Comparison of ENCODE assay signal across 16 cellular contexts in genomic region chr11:125402436-125402835, GRCh38.
DNase-seq lines count a peak whose midpoint lies in the region; ATAC-seq and TF ChIP-seq lines count a peak whose summit lies in the region.
"Had no signal": no experiment of that assay in that cellular context is flagged by ENCODE, and none has a peak within 500 bp of the region (broad histone marks: within the 10 kb centered on the region; RNA-seq: fewer than 3 reads in every experiment).

No MANE protein-coding gene starts in this region.

- BruUV-seq in mammary epithelial cell (replicated peaks; lab: Mats Ljungman, UMichigan) = no TSS peak

- no peaks in the 10 kb centered on the region for H3K27me3 ChIP-seq in right atrium auricular region
- H3K27me3 ChIP-seq in mammary epithelial cell (ENCODE audit: insufficient read depth, low read length) = no peaks in the 10 kb centered on the region
- no peaks in the 10 kb centered on the region for H3K27me3 ChIP-seq in ascending aorta

- in situ Hi-C loops in mammary epithelial cell (cut with MboI; ENCODE audit: low sequenced_read_pairs in 2 of 2) = loop anchor here in 1 of 2 donors (25.0 kb wide), 2 partner anchors 240 to 440 kb away; partner anchors contain the start of genes CCDC15 and PKNOX2

- CTCF ChIA-PET in mammary epithelial cell (lab: Charles Lee; ENCODE audit: low non-redundant PET) = no interaction called here

- H3K9ac ChIP-seq in mammary epithelial cell (ENCODE audit: insufficient read depth, low read length) = no peak overlapping the region
- H3K9ac ChIP-seq: KMS-11 had no signal

- dilution Hi-C loops in mammary epithelial cell (cut with HindIII; ENCODE audit: low sequenced_read_pairs) = no loop called here

- no peaks in the 10 kb centered on the region for H4K20me1 ChIP-seq in mammary epithelial cell (ENCODE audit: insufficient read depth, low read length)

- peaks cover 0 to 26% of the 10 kb centered on the region in 2 donors for H3K4me1 ChIP-seq in right atrium auricular region
- peaks cover 3% of the 10 kb centered on the region for H3K4me1 ChIP-seq in mammary epithelial cell (ENCODE audit: insufficient read depth, low read length)
- peaks cover 0 to 8% of the 10 kb centered on the region in 2 donors for H3K4me1 ChIP-seq in ascending aorta

- no peak overlapping the region for H3K4me2 ChIP-seq in mammary epithelial cell (ENCODE audit: insufficient read depth, low read depth, low read length)
- H3K4me2 ChIP-seq: KMS-11 had no signal

- WGBS in mammary epithelial cell (ENCODE audit: low coverage, missing lambda C conversion rate) = 56% methylated on average over 2 of the region's 2 CpGs

- no peak for DNase-seq in right atrium auricular region (ENCODE audit: low spot score)
- DNase-seq in Right ventricle myocardium inferior (ENCODE audit: missing footprints) = no peak
- DNase-seq in mammary epithelial cell = peak; percentile 25
- DNase-seq in kidney tubule cell (ENCODE audit: low spot score) = peak; percentile 58
- no peak for DNase-seq in ascending aorta (ENCODE audit: low spot score in 2 of 2)
- DNase-seq in stimulated activated CD4-positive, alpha-beta T cell treated with anti-CD3 and anti-CD28 coated beads, Interleukin-4, amount 100 ng/mL, for 24 hours = no peak
- DNase-seq: activated CD4-positive, alpha-beta T cell treated with anti-CD3 and anti-CD28 coated beads for 1 hour; activated T-cell treated with anti-CD3 and anti-CD28 coated beads, Interleukin-2, amount 50 U/mL, for 4 hours; caudate nucleus; naive thymus-derived CD4-positive, alpha-beta T cell; NCI-H2081 treated with DMSO at 0.1 percent for 48 hours; SW 1271; trophoblast cell had no signal

- TF ChIP-seq CTCF in right atrium auricular region (IDR thresholded peaks at IDR 0.05) (no peak), mammary epithelial cell (conservative IDR thresholded peaks at IDR 0.05 in 1 of 2, IDR thresholded peaks at IDR 0.05 in 1 of 2; ENCODE audit: extremely low read depth in 1 of 2, insufficient read depth in 1 of 2, low read depth in 1 of 2, low read length in 2 of 2) (no peak), ascending aorta (IDR thresholded peaks at IDR 0.05) (no peak)

- ATAC-seq in Right ventricle myocardium inferior (no peak), HG03025 (IDR thresholded peaks at IDR 0.05; ENCODE audit: low FRiP score, unreplicated experiment) (no peak), GM19455 (IDR thresholded peaks at IDR 0.05; ENCODE audit: unreplicated experiment) (no peak)
- ATAC-seq: activated T-cell treated with anti-CD3 and anti-CD28 coated beads, Interleukin-2, amount 50 U/mL, for 4 hours; naive thymus-derived CD4-positive, alpha-beta T cell had no signal

- intact Hi-C loops in Right ventricle myocardium inferior (cut with DNase I) = loop anchor here (10.0 kb wide), 1 partner anchor 448 kb away; the partner anchor contains the start of gene CCDC15
- intact Hi-C loops in mammary epithelial cell (cut with micrococcal nuclease) = no loop called here
- intact Hi-C loops in ascending aorta (cut with DNase I) = no loop called here

- H3K9me3 ChIP-seq in right atrium auricular region = no peaks in the 10 kb centered on the region
- no peaks in the 10 kb centered on the region for H3K9me3 ChIP-seq in mammary epithelial cell (replicated peaks; ENCODE audit: insufficient read depth, low read length)
- H3K9me3 ChIP-seq in ascending aorta = no peaks in the 10 kb centered on the region

- H3K79me2 ChIP-seq in mammary epithelial cell (ENCODE audit: insufficient read depth, low read length) = no peaks in the 10 kb centered on the region

- peak overlapping the region; percentile 34 to 45 for H3K27ac ChIP-seq in right atrium auricular region
- no peak overlapping the region for H3K27ac ChIP-seq in mammary epithelial cell (ENCODE audit: insufficient read depth, low read depth, low read length)
- no peak overlapping the region for H3K27ac ChIP-seq in ascending aorta
- H3K27ac ChIP-seq: KMS-11 had no signal

- H3K36me3 ChIP-seq in right atrium auricular region (peaks cover 4% of the 10 kb centered on the region), mammary epithelial cell (ENCODE audit: insufficient read depth, low read length) (no peaks in the 10 kb centered on the region), ascending aorta (peaks cover 4 to 13% of the 10 kb centered on the region in 2 donors)

- H3K4me3 ChIP-seq in right atrium auricular region (no peak overlapping the region), mammary epithelial cell (replicated peaks in 1 of 3; ENCODE audit: insufficient read depth in 1 of 3, low read depth in 2 of 3, low read length in 3 of 3) (no peak overlapping the region), ascending aorta (no peak overlapping the region)

- H2AFZ ChIP-seq in mammary epithelial cell (ENCODE audit: low read depth, low read length) = no peak overlapping the region

Comparison
In these comparisons a context has a peak if more than half of its experiments do, and no peak if none do; other contexts are left out.
1. DNase-seq: peak in mammary epithelial cell (single experiment) and kidney tubule cell (single experiment); none in right atrium auricular region (single experiment), Right ventricle myocardium inferior (single experiment), ascending aorta (0 of 2) and stimulated activated CD4-positive, alpha-beta T cell treated with anti-CD3 and anti-CD28 coated beads, Interleukin-4, amount 100 ng/mL, for 24 hours (single experiment).
2. H3K27ac ChIP-seq: peak in right atrium auricular region (2 of 2); none in mammary epithelial cell (single experiment) and ascending aorta (0 of 2).